8 cellular contexts compared by ENCODE assay signal in genomic region chr1:160098852-160099647, GRCh38. TPM values are rescaled to one million over a fixed set of nuclear protein-coding genes. Genes with fewer than 3 reads are reported as not detected.
DNase-seq lines count a peak whose midpoint lies in the region; ATAC-seq, FAIRE-seq and TF ChIP-seq lines count a peak whose summit lies in the region.

No MANE protein-coding gene starts in this region.

- dilution Hi-C loops in mammary epithelial cell (cut with HindIII; ENCODE audit: low sequenced_read_pairs), result no loop called here

- BruUV-seq in A673 (replicated peaks; lab: Mats Ljungman, UMichigan) (no TSS peak), mammary epithelial cell (replicated peaks; lab: Mats Ljungman, UMichigan) (no TSS peak)

- intact Hi-C loops in A673 (cut with micrococcal nuclease; ENCODE audit: unreplicated experiment) (no loop called here), mammary epithelial cell (cut with micrococcal nuclease) (no loop called here)

- H3K27me3 ChIP-seq in A673 (replicated peaks; ENCODE audit: insufficient read depth, low read depth, low read length, poor library complexity) (no peaks in the 10 kb centered on the region), WERI-Rb-1 (ENCODE audit: insufficient read depth, low read depth, severe bottlenecking) (no peaks in the 10 kb centered on the region), mammary epithelial cell (ENCODE audit: insufficient read depth, low read length) (no peaks in the 10 kb centered on the region), small intestine (ENCODE audit: control insufficient read depth in 2 of 2, insufficient read depth in 2 of 2, low read length in 2 of 2) (no peaks in the 10 kb centered on the region)

- 37% methylated on average over 9 of the region's 40 CpGs for WGBS in mammary epithelial cell (ENCODE audit: low coverage, missing lambda C conversion rate)
- WGBS in small intestine, 3 donors, result 1 to 3% (median 2%) methylated on average over 24 to 40 of the region's 40 CpGs

- POLR2A ChIA-PET in A673 (lab: Charles Lee; ENCODE audit: low non-redundant PET), result no interaction called here

- H3K9me3 ChIP-seq in A673 (ENCODE audit: low read depth, low read length, poor library complexity, severe bottlenecking) (no peaks in the 10 kb centered on the region), WERI-Rb-1 (ENCODE audit: severe bottlenecking) (no peaks in the 10 kb centered on the region), mammary epithelial cell (replicated peaks; ENCODE audit: insufficient read depth, low read length) (no peaks in the 10 kb centered on the region), small intestine (ENCODE audit: control insufficient read depth, low read depth) (no peaks in the 10 kb centered on the region)

- DNase-seq in A673 (ENCODE audit: low spot score) (peak; percentile 95), NCI-H2171 (lab: John Stamatoyannopoulos, UW) (peak; percentile 95), WERI-Rb-1 (peak; percentile 100), mammary epithelial cell (peak; percentile 80), iPS-NIHi7 (ENCODE audit: extremely low spot score) (peak; percentile 98), small intestine (peak; percentile 96)

- H3K4me2 ChIP-seq in mammary epithelial cell (ENCODE audit: insufficient read depth, low read depth, low read length), result peak overlapping the region; percentile 86

- no peak for TF ChIP-seq CTCF in A673 (conservative IDR thresholded peaks at IDR 0.05; ENCODE audit: low read depth, low read length)
- no peak for TF ChIP-seq CTCF in WERI-Rb-1 (IDR thresholded peaks at IDR 0.05; ENCODE audit: low read depth, low read length)
- no peak for TF ChIP-seq CTCF in mammary epithelial cell (conservative IDR thresholded peaks at IDR 0.05 in 1 of 2, IDR thresholded peaks at IDR 0.05 in 1 of 2; ENCODE audit: extremely low read depth in 1 of 2, insufficient read depth in 1 of 2, low read depth in 1 of 2, low read length in 2 of 2)

- H3K9ac ChIP-seq in mammary epithelial cell (ENCODE audit: insufficient read depth, low read length), result no peak overlapping the region

- H2AFZ ChIP-seq in mammary epithelial cell (ENCODE audit: low read depth, low read length), result peak overlapping the region; percentile 79

- ATAC-seq in GM18868 (IDR thresholded peaks at IDR 0.05; ENCODE audit: unreplicated experiment) (peak; percentile 85), HG03097 (IDR thresholded peaks at IDR 0.05; ENCODE audit: low FRiP score, unreplicated experiment) (peak; percentile 78)

- FAIRE-seq in small intestine (lab: Jason Lieb, UNC), result no peak

- in situ Hi-C loops in mammary epithelial cell (cut with MboI; ENCODE audit: low sequenced_read_pairs in 2 of 2), result loop anchor here in 1 of 2 donors (25.0 kb wide), 1 partner anchor 313 kb away; the partner anchor contains the start of gene VANGL2

- H3K36me3 ChIP-seq in A673 (ENCODE audit: insufficient read depth, low read length, poor library complexity, severe bottlenecking), result no peaks in the 10 kb centered on the region
- no peaks in the 10 kb centered on the region; the same call in none of the 2 replicates for H3K36me3 ChIP-seq in WERI-Rb-1
- no peaks in the 10 kb centered on the region for H3K36me3 ChIP-seq in mammary epithelial cell (ENCODE audit: insufficient read depth, low read length)
- no peaks in the 10 kb centered on the region for H3K36me3 ChIP-seq in small intestine (ENCODE audit: control insufficient read depth in 2 of 2, insufficient read depth in 2 of 2, low read length in 2 of 2)

- peaks cover 9% of the 10 kb centered on the region for H3K79me2 ChIP-seq in mammary epithelial cell (ENCODE audit: insufficient read depth, low read length)

- H3K27ac ChIP-seq in A673 (ENCODE audit: low read depth, low read length, poor library complexity, severe bottlenecking) (peak overlapping the region; percentile 79), WERI-Rb-1 (peak overlapping the region; percentile 12; the same call in 1 of the 2 replicates), mammary epithelial cell (ENCODE audit: insufficient read depth, low read depth, low read length) (no peak overlapping the region), small intestine (ENCODE audit: low read depth in 1 of 2, low read length in 1 of 2) (peak overlapping the region; percentile 84 to 89)

- H3K4me3 ChIP-seq in A673 (ENCODE audit: low read depth, low read length, poor library complexity, severe bottlenecking) (peak overlapping the region; percentile 51), WERI-Rb-1 (ENCODE audit: low read depth, low read length) (peak overlapping the region; percentile 63), mammary epithelial cell (replicated peaks in 1 of 3; ENCODE audit: insufficient read depth in 1 of 3, low read depth in 2 of 3, low read length in 3 of 3) (peak overlapping the region in 2 of 3 experiments; percentile 30 to 43), small intestine (ENCODE audit: low read depth in 1 of 2, low read length in 2 of 2) (peak overlapping the region in 1 of 2 donors; percentile 39)

- H3K4me1 ChIP-seq in A673 (ENCODE audit: insufficient read depth, low read length, poor library complexity, severe bottlenecking) (peaks cover 17% of the 10 kb centered on the region), mammary epithelial cell (ENCODE audit: insufficient read depth, low read length) (peaks cover 37% of the 10 kb centered on the region), small intestine (ENCODE audit: control insufficient read depth in 2 of 2, insufficient read depth in 1 of 2, low read depth in 1 of 2, low read length in 1 of 2) (peaks cover 7 to 19% of the 10 kb centered on the region in 2 donors)

- H4K20me1 ChIP-seq in mammary epithelial cell (ENCODE audit: insufficient read depth, low read length), result no peaks in the 10 kb centered on the region

- CTCF ChIA-PET in A673 (lab: Charles Lee), result interaction anchor here (1.0 to 1.7 kb wide), 3 partner anchors 10 to 153 kb away, joined by 3 to 7 read pairs (median 3); no protein-coding TSS in a partner anchor
- CTCF ChIA-PET in mammary epithelial cell (lab: Charles Lee; ENCODE audit: low non-redundant PET), result no interaction called here

RNA-seq across cellular contexts. Expression of gene IGSF8, which starts 0.6 kb away (rescaled TPM):
- total RNA-seq in A673 (2021) (14.0 and 18.1 TPM in 2 replicates), mammary epithelial cell (10 to 100 TPM; 28.7 to 34.2 TPM)
- polyA plus RNA-seq in mammary epithelial cell (22.8 TPM), small intestine (10 to 100 TPM; 11.0 to 29.5 (median 13.5) TPM)
- polyA minus RNA-seq in mammary epithelial cell, result 23.9 TPM

RNA-seq across cellular contexts. Expression of gene ATP1A2, which starts 16.5 kb away (rescaled TPM):
- total RNA-seq in A673 (2021), result not detected in 2 replicates
- under 1 TPM in 1 of 2 donors, not detected in 1; under 0.01 TPM for total RNA-seq in mammary epithelial cell
- polyA plus RNA-seq in mammary epithelial cell, result not detected
- polyA minus RNA-seq in mammary epithelial cell, result not detected
- polyA plus RNA-seq in small intestine, result 1 to 10 TPM in 1 of 3 donors, under 1 TPM in 2; 0.22 to 5.3 (median 0.54) TPM

RNA-seq across cellular contexts. Expression of gene KCNJ9, which starts 17.7 kb away (rescaled TPM):
- not detected in 2 replicates for total RNA-seq in A673 (2021)
- not detected for total RNA-seq in mammary epithelial cell
- polyA plus RNA-seq in mammary epithelial cell, result not detected
- polyA minus RNA-seq in mammary epithelial cell, result not detected
- under 1 TPM in 1 of 3 donors, not detected in 2; 0.19 TPM for polyA plus RNA-seq in small intestine

RNA-seq across cellular contexts. Expression of gene KCNJ10, which starts 29.1 kb away (rescaled TPM):
- not detected in 2 replicates for total RNA-seq in A673 (2021)
- total RNA-seq in mammary epithelial cell, result not detected
- not detected for polyA plus RNA-seq in mammary epithelial cell
- polyA minus RNA-seq in mammary epithelial cell, result not detected
- under 1 TPM in 1 of 3 donors, not detected in 2; 0.25 TPM for polyA plus RNA-seq in small intestine

RNA-seq across cellular contexts. Expression of gene ATP1A4, which starts 52.4 kb away (rescaled TPM):
- not detected in 2 replicates for total RNA-seq in A673 (2021)
- under 1 TPM in 1 of 2 donors, not detected in 1; under 0.01 TPM for total RNA-seq in mammary epithelial cell
- not detected for polyA plus RNA-seq in mammary epithelial cell
- not detected for polyA minus RNA-seq in mammary epithelial cell
- polyA plus RNA-seq in small intestine, result under 1 TPM in 1 of 3 donors, not detected in 2; 0.12 TPM
